ENCODE assay signal across 28 cellular contexts in genomic region chr13:85709721-85710120, GRCh38.
"Had no signal": no experiment of that assay in that cellular context is flagged by ENCODE, and none has a peak within 500 bp of the region (broad histone marks: within the 10 kb centered on the region; RNA-seq: fewer than 3 reads in every experiment).

No MANE protein-coding gene starts in this region.

- H3K4me1 Mint-ChIP-seq: activated CD4-positive, alpha-beta T cell treated with anti-CD3 and anti-CD28 coated beads, Interleukin-2, amount 10 ng/mL, durations not matched to agents 24 days and 14 days; activated naive CD8-positive, alpha-beta T cell treated with anti-CD3 and anti-CD28 coated beads, Interleukin-2, amount 50 U/mL, for 24 hours; central memory CD8-positive, alpha-beta T cell; WTC11 had no signal

- H3K27ac ChIP-seq: ascending aorta, body of pancreas had no signal

- H3K4me3 ChIP-seq: ascending aorta, body of pancreas, MG63 had no signal

- H3K27ac Mint-ChIP-seq: activated CD4-positive, alpha-beta memory T cell treated with anti-CD3 and anti-CD28 coated beads for 36 hours; activated CD4-positive, alpha-beta T cell treated with anti-CD3 and anti-CD28 coated beads, Interleukin-2, amount 10 ng/mL, durations not matched to agents 24 days and 14 days; activated naive CD4-positive, alpha-beta T cell treated with anti-CD3 and anti-CD28 coated beads, Interleukin-2, amount 50 U/mL, for 72 hours; activated naive CD8-positive, alpha-beta T cell treated with anti-CD3 and anti-CD28 coated beads, Interleukin-2, amount 50 U/mL, for 24 hours; T-helper 1 cell treated with Interleukin-12 subunit alpha and Interleukin-12 subunit beta and Interleukin-4 antibody, amounts not matched to agents 30 μg/mL and 1 μg/mL, for 36 hours; WTC11 had no signal

- H3K9me3 ChIP-seq: ascending aorta, MG63 had no signal

- H3K4me3 Mint-ChIP-seq: activated CD4-positive, alpha-beta memory T cell treated with anti-CD3 and anti-CD28 coated beads for 36 hours; activated CD4-positive, alpha-beta T cell treated with anti-CD3 and anti-CD28 coated beads, Interleukin-2, amount 10 ng/mL, durations not matched to agents 24 days and 14 days; activated naive CD8-positive, alpha-beta T cell treated with anti-CD3 and anti-CD28 coated beads, Interleukin-2, amount 50 U/mL, for 24 hours; activated T-cell treated with anti-CD3 and anti-CD28 coated beads, Interleukin-2, amount 50 U/mL, for 4 hours; central memory CD8-positive, alpha-beta T cell; T-helper 1 cell treated with Interleukin-12 subunit alpha and Interleukin-12 subunit beta and Interleukin-4 antibody, amounts not matched to agents 30 μg/mL and 1 μg/mL, for 36 hours; WTC11 had no signal

- H3K36me3 Mint-ChIP-seq: activated CD4-positive, alpha-beta memory T cell treated with anti-CD3 and anti-CD28 coated beads for 36 hours; activated naive CD4-positive, alpha-beta T cell treated with anti-CD3 and anti-CD28 coated beads, Interleukin-2, amount 50 U/mL, for 72 hours; WTC11 had no signal

- H3K27me3 Mint-ChIP-seq: activated CD4-positive, alpha-beta memory T cell treated with anti-CD3 and anti-CD28 coated beads for 36 hours; activated CD4-positive, alpha-beta T cell treated with anti-CD3 and anti-CD28 coated beads, Interleukin-2, amount 10 ng/mL, durations not matched to agents 24 days and 14 days; activated naive CD8-positive, alpha-beta T cell treated with anti-CD3 and anti-CD28 coated beads, Interleukin-2, amount 50 U/mL, for 24 hours; central memory CD8-positive, alpha-beta T cell had no signal

- H3K4me1 ChIP-seq: ascending aorta, body of pancreas had no signal

- H3K36me3 ChIP-seq: ascending aorta, MG63 had no signal

- ATAC-seq: activated naive CD4-positive, alpha-beta T cell treated with anti-CD3 and anti-CD28 coated beads, Interleukin-2, amount 50 U/mL, for 72 hours; activated naive CD8-positive, alpha-beta T cell treated with anti-CD3 and anti-CD28 coated beads, Interleukin-2, amount 50 U/mL, for 24 hours; activated T-cell treated with anti-CD3 and anti-CD28 coated beads, Interleukin-2, amount 50 U/mL, for 4 hours; body of pancreas; Panc1; Right ventricle myocardium inferior; WTC11 had no signal

- H3K27me3 ChIP-seq: ascending aorta, body of pancreas, MG63 had no signal

- H3K9me3 Mint-ChIP-seq: activated CD4-positive, alpha-beta memory T cell treated with anti-CD3 and anti-CD28 coated beads for 36 hours; activated CD4-positive, alpha-beta T cell treated with anti-CD3 and anti-CD28 coated beads, Interleukin-2, amount 10 ng/mL, durations not matched to agents 24 days and 14 days; WTC11 had no signal

- DNase-seq: activated CD4-positive, alpha-beta memory T cell treated with anti-CD3 and anti-CD28 coated beads for 36 hours; activated CD4-positive, alpha-beta T cell treated with anti-CD3 and anti-CD28 coated beads, Interleukin-2, amount 10 ng/mL, durations not matched to agents 24 days and 14 days; activated CD4-positive, CD25-positive, alpha-beta regulatory T cell treated with anti-CD3 and anti-CD28 coated beads, Interleukin-2, amount 50 U/mL, for 72 hours; activated CD8-positive, alpha-beta memory T cell treated with anti-CD3 and anti-CD28 coated beads for 24 hours; activated effector memory CD4-positive, alpha-beta T cell treated with anti-CD3 and anti-CD28 coated beads, Interleukin-2, amount 50 U/mL, for 16 hours; activated naive CD4-positive, alpha-beta T cell treated with Interleukin-2 at 50 U/mL for 16 hours; activated naive CD8-positive, alpha-beta T cell treated with anti-CD3 and anti-CD28 coated beads, Interleukin-2, amount 50 U/mL, for 24 hours; activated T-cell treated with anti-CD3 and anti-CD28 coated beads, Interleukin-2, amount 50 U/mL, for 4 hours; amniotic stem cell; body of pancreas; cortex of kidney; KG1; MG63; NCI-H1105 treated with DMSO at 0.1 percent for 48 hours; NCI-H1436 treated with DMSO at 0.1 percent for 48 hours; NCI-H2029; NCI-H2107; NCI-H2171 treated with DMSO at 0.1 percent for 48 hours; NCI-H226; NCI-H82; RPMI8226 had no signal
